Comparison of ENCODE assay signal across 14 cellular contexts in the genomic region with DNA sequence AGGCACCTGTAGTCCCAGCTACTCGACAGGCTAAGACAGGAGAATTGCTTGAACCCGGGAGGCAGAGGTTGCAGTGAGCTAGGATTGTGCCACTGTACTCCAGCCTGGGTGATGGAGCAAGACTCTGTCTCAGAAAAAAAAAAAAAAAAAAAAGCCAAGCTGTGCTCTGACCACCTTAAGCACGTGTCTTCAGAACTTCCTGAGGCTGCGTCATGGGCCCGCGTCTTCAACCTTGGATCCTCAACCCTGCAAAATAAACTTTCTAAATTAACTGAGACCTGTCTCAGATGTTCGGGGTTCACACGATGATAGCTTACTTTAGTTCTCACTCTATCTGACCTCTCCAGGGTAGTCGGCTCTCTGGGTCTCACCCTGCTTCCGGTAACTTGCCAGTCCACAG.
DNase-seq lines count a peak whose midpoint lies in the region; ATAC-seq lines count a peak whose summit lies in the region.
"Had no signal": no experiment of that assay in that cellular context is flagged by ENCODE, and none has a peak within 500 bp of the region (broad histone marks: within the 10 kb centered on the region; RNA-seq: fewer than 3 reads in every experiment).

No MANE protein-coding gene starts in this region.

- peaks cover 43% of the 10 kb centered on the region for H3K4me1 ChIP-seq in effector memory CD4-positive, alpha-beta T cell (ENCODE audit: control insufficient read depth, insufficient read depth, low read length, poor library complexity, severe bottlenecking)
- H3K4me1 ChIP-seq in thymus (ENCODE audit: control insufficient read depth, insufficient read depth, low read length): peaks cover 29% of the 10 kb centered on the region
- H3K4me1 ChIP-seq: vagina had no signal

- WGBS in thymus: 49% methylated on average over 10 of the region's 10 CpGs

- DNase-seq in stimulated activated CD4-positive, alpha-beta T cell treated with anti-CD3 and anti-CD28 coated beads, Interleukin-2, amount 100 ng/mL, for 4 hours (ENCODE audit: low read depth): peak; percentile 14
- no peak for DNase-seq in stimulated activated CD4-positive, alpha-beta T cell treated with anti-CD3 and anti-CD28 coated beads, Interleukin-2, amount 100 ng/mL, for 48 hours
- peak; percentile 14 for DNase-seq in activated T-cell treated with anti-CD3 and anti-CD28 coated beads for 4 hours
- DNase-seq in effector memory CD4-positive, alpha-beta T cell: peak in 2 of 3 donors; percentile 19 to 21
- DNase-seq in COLO668 (lab: John Stamatoyannopoulos, UW; ENCODE audit: unreplicated experiment): no peak
- DNase-seq: amygdala, dermis blood vessel endothelial cell, DMS79 treated with DMSO at 0.1 percent for 48 hours, HCEC 1CT, RPMI8226 had no signal

- no peaks in the 10 kb centered on the region for H3K27me3 ChIP-seq in effector memory CD4-positive, alpha-beta T cell (replicated peaks; ENCODE audit: control insufficient read depth, insufficient read depth, low read length, poor library complexity, severe bottlenecking)
- H3K27me3 ChIP-seq in thymus (ENCODE audit: control insufficient read depth, insufficient read depth): no peaks in the 10 kb centered on the region
- H3K27me3 ChIP-seq: vagina had no signal

- no peak overlapping the region for H3K27ac ChIP-seq in effector memory CD4-positive, alpha-beta T cell (ENCODE audit: insufficient read depth, low read length, poor library complexity, severe bottlenecking)
- peak overlapping the region; percentile 15 for H3K27ac ChIP-seq in thymus (ENCODE audit: low read depth)
- H3K27ac ChIP-seq: vagina had no signal

- no peaks in the 10 kb centered on the region for H3K9me3 ChIP-seq in effector memory CD4-positive, alpha-beta T cell (ENCODE audit: control insufficient read depth, low read length)
- peaks cover 1% of the 10 kb centered on the region for H3K9me3 ChIP-seq in thymus (ENCODE audit: control insufficient read depth)
- H3K9me3 ChIP-seq: vagina had no signal

- no peak for ATAC-seq in GM18873 (IDR thresholded peaks at IDR 0.05; ENCODE audit: low FRiP score, unreplicated experiment)
- ATAC-seq in GM19463 (IDR thresholded peaks at IDR 0.05; ENCODE audit: unreplicated experiment): no peak

- no peaks in the 10 kb centered on the region for H3K36me3 ChIP-seq in effector memory CD4-positive, alpha-beta T cell (ENCODE audit: control insufficient read depth, insufficient read depth, low read length)
- no peaks in the 10 kb centered on the region for H3K36me3 ChIP-seq in thymus (ENCODE audit: control insufficient read depth, insufficient read depth)
- H3K36me3 ChIP-seq: vagina had no signal

- no peak overlapping the region for H3K4me3 ChIP-seq in effector memory CD4-positive, alpha-beta T cell (ENCODE audit: insufficient read depth, low read depth, low read length, poor library complexity, severe bottlenecking)
- H3K4me3 ChIP-seq in thymus (ENCODE audit: low read length): no peak overlapping the region
- H3K4me3 ChIP-seq: vagina had no signal

Comparison
In these comparisons a context has a peak if more than half of its experiments do, and no peak if none do; other contexts are left out.
1. DNase-seq: peak in stimulated activated CD4-positive, alpha-beta T cell treated with anti-CD3 and anti-CD28 coated beads, Interleukin-2, amount 100 ng/mL, for 4 hours (single experiment), activated T-cell treated with anti-CD3 and anti-CD28 coated beads for 4 hours (single experiment) and effector memory CD4-positive, alpha-beta T cell (2 of 3); none in stimulated activated CD4-positive, alpha-beta T cell treated with anti-CD3 and anti-CD28 coated beads, Interleukin-2, amount 100 ng/mL, for 48 hours (0 of 2) and COLO668 (single experiment).